In genomic region chr7:148521271-148521670, GRCh38 we compare ENCODE assay signal across 23 cellular contexts.
A peak's percentile ranks its signal among the peaks of the same experiment; 100 is the strongest.
DNase-seq lines count a peak whose midpoint lies in the region; ATAC-seq and TF ChIP-seq lines count a peak whose summit lies in the region.
"Had no signal": no experiment of that assay in that cellular context is flagged by ENCODE, and none has a peak within 500 bp of the region (broad histone marks: within the 10 kb centered on the region; RNA-seq: fewer than 3 reads in every experiment).

No MANE protein-coding gene starts in this region.

- no peak overlapping the region for H2AK5ac ChIP-seq in trophoblast cell (ENCODE audit: low read length)

- H3K23ac ChIP-seq in trophoblast cell (ENCODE audit: low read length): no peak overlapping the region

- DNase-seq in NCI-H82 (lab: John Stamatoyannopoulos, UW) (peak; percentile 26), NCI-H82 treated with DMSO at 0.1 percent for 48 hours (lab: John Stamatoyannopoulos, UW; ENCODE audit: unreplicated experiment) (no peak), ELF-1 (ENCODE audit: low read depth, low spot score) (peak; percentile 80), WERI-Rb-1 (peak; percentile 24), trophoblast cell (peak; percentile 87 to 90), NCI-H1092 (lab: John Stamatoyannopoulos, UW) (no peak)
- DNase-seq in stimulated activated CD4-positive, alpha-beta T cell treated with anti-CD3 and anti-CD28 coated beads, Interleukin-2, amount 100 ng/mL, for 24 hours: no peak
- DNase-seq: 8988T; ACHN; BE2C; Calu3; CD8-positive, alpha-beta memory T cell; GDM1; NCI-H1417; NCI-H1694; NCI-H2029 treated with DMSO at 0.1 percent for 48 hours; NCI-H226; NCI-H510A; SIG-M5 had no signal

- H3K9me3 ChIP-seq in WERI-Rb-1 (ENCODE audit: severe bottlenecking) (peaks cover 2% of the 10 kb centered on the region), trophoblast cell (ENCODE audit: insufficient read depth, low read depth, low read length) (no peaks in the 10 kb centered on the region)
- H3K9me3 ChIP-seq: BE2C had no signal

- H2BK5ac ChIP-seq in trophoblast cell (ENCODE audit: low read depth, low read length, poor library complexity): peak overlapping the region; percentile 18

- no peak for TF ChIP-seq CTCF in WERI-Rb-1 (IDR thresholded peaks at IDR 0.05; ENCODE audit: low read depth, low read length)

- no peaks in the 10 kb centered on the region for H3K79me2 ChIP-seq in trophoblast cell (ENCODE audit: control insufficient read depth, insufficient read depth, low read length, poor library complexity)

- peak overlapping the region; percentile 74 for H2BK120ac ChIP-seq in trophoblast cell (ENCODE audit: insufficient read depth, low read length, poor library complexity)

- H3K27me3 ChIP-seq in WERI-Rb-1 (ENCODE audit: insufficient read depth, low read depth, severe bottlenecking) (no peaks in the 10 kb centered on the region), trophoblast cell (ENCODE audit: insufficient read depth, low read length) (no peaks in the 10 kb centered on the region)

- no peak overlapping the region for H4K12ac ChIP-seq in trophoblast cell (ENCODE audit: low read depth, low read length)

- no peak overlapping the region for H3K14ac ChIP-seq in trophoblast cell (ENCODE audit: low read length)

- peaks cover 4% of the 10 kb centered on the region for H3K79me1 ChIP-seq in trophoblast cell (ENCODE audit: low read length)

- WGBS in trophoblast cell (ENCODE audit: extremely low coverage, insufficient coverage, insufficient read length): no CpG with 5 or more reads among the region's 7 CpGs

- no peak for ATAC-seq in GM18870 (IDR thresholded peaks at IDR 0.05; ENCODE audit: unreplicated experiment)
- ATAC-seq: GM12878, K562 had no signal

- H3K36me3 ChIP-seq in WERI-Rb-1 (no peaks in the 10 kb centered on the region), trophoblast cell (ENCODE audit: control insufficient read depth in 1 of 2, insufficient read depth in 2 of 2, low read length in 2 of 2) (no peaks in the 10 kb centered on the region)
- H3K36me3 ChIP-seq: BE2C had no signal

- no peak overlapping the region for H3K18ac ChIP-seq in trophoblast cell (ENCODE audit: low read length)

- H4K8ac ChIP-seq in trophoblast cell (ENCODE audit: low read depth, low read length): no peak overlapping the region

- H2AFZ ChIP-seq in trophoblast cell (ENCODE audit: insufficient read depth, low read length, poor library complexity): no peak overlapping the region

- no peak overlapping the region for H2BK12ac ChIP-seq in trophoblast cell (ENCODE audit: low read length)

- no peak overlapping the region for H3K9ac ChIP-seq in trophoblast cell (ENCODE audit: low read length)

- peak overlapping the region; percentile 9 for H4K91ac ChIP-seq in trophoblast cell (ENCODE audit: low read depth, low read length)

- H3K4me3 ChIP-seq in WERI-Rb-1 (ENCODE audit: low read depth, low read length) (no peak overlapping the region), trophoblast cell (ENCODE audit: low read depth, low read length) (no peak overlapping the region)
- H3K4me3 ChIP-seq: GM12878, K562, SK-N-MC had no signal

- no peak overlapping the region for H3K4me2 ChIP-seq in trophoblast cell (ENCODE audit: low read length)

- no peak overlapping the region for H3K4ac ChIP-seq in trophoblast cell (ENCODE audit: low read depth, low read length)

- peaks cover 7% of the 10 kb centered on the region in 2 experiments for H3K4me1 ChIP-seq in trophoblast cell (ENCODE audit: control insufficient read depth in 1 of 2, insufficient read depth in 2 of 2, low read length in 2 of 2)
- H3K4me1 ChIP-seq: BE2C had no signal

- H3K27ac ChIP-seq in WERI-Rb-1: no peak overlapping the region
- H3K27ac ChIP-seq in trophoblast cell (ENCODE audit: low read depth, low read length): peak overlapping the region; percentile 70
- H3K27ac ChIP-seq: SK-N-MC had no signal

Comparison
In these comparisons a context has a peak if more than half of its experiments do, and no peak if none do; other contexts are left out.
1. DNase-seq: peak in NCI-H82 (single experiment), ELF-1 (single experiment), WERI-Rb-1 (single experiment) and trophoblast cell (2 of 2); none in NCI-H82 treated with DMSO at 0.1 percent for 48 hours (single experiment), stimulated activated CD4-positive, alpha-beta T cell treated with anti-CD3 and anti-CD28 coated beads, Interleukin-2, amount 100 ng/mL, for 24 hours (0 of 2) and NCI-H1092 (single experiment).